Comparison of ENCODE assay signal across 1 cellular context in the genomic region with DNA sequence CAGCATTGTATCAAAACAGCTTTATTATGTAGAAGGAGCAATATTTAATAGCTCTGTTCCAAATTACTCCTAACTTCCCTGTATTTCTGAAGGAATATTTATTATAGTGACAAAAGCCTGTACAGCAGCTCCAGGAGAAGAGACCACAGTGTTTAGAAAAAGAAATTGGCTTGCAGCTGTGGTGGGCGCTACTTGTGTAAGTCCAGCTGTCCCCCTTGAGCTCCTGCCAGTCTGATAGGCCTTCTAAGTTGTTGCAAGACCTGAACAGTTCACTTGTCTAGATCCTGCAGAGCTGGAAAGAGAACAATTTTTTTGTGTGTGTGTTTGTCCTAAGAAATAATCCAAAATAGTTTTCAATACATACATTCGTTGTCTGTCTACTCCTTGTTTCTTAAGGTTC.
TF ChIP-seq lines count a peak whose summit lies in the region.

No MANE protein-coding gene starts in this region.

TF ChIP-seq in GM12878, 131 proteins besides CTCF, POLR2A, EP300 and RAD21 (continued from another document):
- TF ChIP-seq GABPA (IDR thresholded peaks at IDR 0.05; ENCODE audit: low read depth) = no peak
